In the genomic region with DNA sequence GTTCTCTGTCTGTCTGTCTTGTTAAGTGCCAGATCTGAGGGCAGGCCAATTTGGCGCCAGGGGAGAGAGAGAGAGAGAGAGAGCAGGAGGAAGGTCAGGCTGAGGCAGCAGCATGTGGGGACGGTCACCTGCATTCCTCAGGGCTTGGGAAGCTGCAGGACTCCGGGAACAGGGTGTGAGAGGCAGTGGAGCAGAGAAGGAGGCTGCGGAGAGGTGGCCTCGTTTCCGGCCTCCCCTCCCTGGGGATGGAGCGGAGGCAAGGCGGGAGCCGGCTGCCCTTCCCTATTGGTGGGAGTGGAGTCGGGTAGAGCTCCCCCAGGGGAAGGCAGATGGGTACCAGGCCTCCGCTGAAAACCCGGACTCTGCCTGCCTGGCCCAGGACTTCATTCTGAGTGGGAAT, we compare ENCODE assay signal across 24 cellular contexts. TPM values are rescaled to one million over a fixed set of nuclear protein-coding genes. Genes with fewer than 3 reads are reported as not detected.
A peak's percentile ranks its signal among the peaks of the same experiment; 100 is the strongest.
DNase-seq lines count a peak whose midpoint lies in the region; ATAC-seq, FAIRE-seq and TF ChIP-seq lines count a peak whose summit lies in the region.
"Had no signal": no experiment of that assay in that cellular context is flagged by ENCODE, and none has a peak within 500 bp of the region (broad histone marks: within the 10 kb centered on the region; RNA-seq: fewer than 3 reads in every experiment).

No MANE protein-coding gene starts in this region.

- no peak for TF ChIP-seq POLR2A in H1 (IDR thresholded peaks at IDR 0.05; ENCODE audit: control extremely low read depth in 1 of 2, low read depth in 2 of 2, low read length in 2 of 2)

- no peaks in the 10 kb centered on the region; the same call in 1 of the 2 replicates for H3K23me2 ChIP-seq in H1 (ENCODE audit: low read depth, low read length)

- H3K36me3 ChIP-seq in BE2C (no peaks in the 10 kb centered on the region), H1 (ENCODE audit: control insufficient read depth in 2 of 4, insufficient read depth in 4 of 4, low read length in 3 of 4) (no peaks in the 10 kb centered on the region), muscle layer of duodenum (ENCODE audit: control insufficient read depth in 1 of 2, insufficient read depth in 2 of 2, low read length in 2 of 2) (peaks cover 0 to 7% of the 10 kb centered on the region in 2 donors)
- H3K36me3 ChIP-seq: heart right ventricle, lower lobe of right lung, pancreas, uterus had no signal

- no peak overlapping the region for H2BK20ac ChIP-seq in H1 (ENCODE audit: low read length)

- H3K4ac ChIP-seq in H1 (replicated peaks; ENCODE audit: insufficient read length, low read depth, low read length), result no peak overlapping the region

- H3K9ac ChIP-seq in H1 (replicated peaks in 1 of 4; ENCODE audit: extremely low read depth in 1 of 4, low read depth in 3 of 4, low read length in 3 of 4), result no peak overlapping the region

- no peak for ATAC-seq in GM18858 (IDR thresholded peaks at IDR 0.05; ENCODE audit: unreplicated experiment)
- ATAC-seq: activated CD4-positive, CD25-positive, alpha-beta regulatory T cell treated with anti-CD3 and anti-CD28 coated beads, Interleukin-2, amount 50 U/mL, for 24 hours; activated T-cell treated with anti-CD3 and anti-CD28 coated beads, Interleukin-2, amount 50 U/mL, for 4 hours; heart right ventricle; lower lobe of right lung; pancreas; right cardiac atrium had no signal

- H3K4me2 ChIP-seq in H1 (ENCODE audit: insufficient read depth in 1 of 2, low read depth in 2 of 2, low read length in 2 of 2), result 0 out of 4 replicates have a peak overlapping the region, but pooled peaks of 1 of the 2 experiments have one; percentile 19

- no peak overlapping the region for H4K5ac ChIP-seq in H1 (ENCODE audit: insufficient read length, low read depth, low read length)

- no peak for TF ChIP-seq EP300 in H1 (IDR thresholded peaks at IDR 0.05; ENCODE audit: borderline replicate concordance in 1 of 2, low read depth in 2 of 2, low read length in 2 of 2)

- H3K79me2 ChIP-seq in H1 (ENCODE audit: control insufficient read depth in 1 of 2, insufficient read depth in 2 of 2, low read length in 2 of 2), result peaks cover 0 to 19% of the 10 kb centered on the region in 2 experiments; a peak in 2 of 4 replicates

- no peaks in the 10 kb centered on the region for H3K27me3 ChIP-seq in BE2C
- H3K27me3 ChIP-seq in H1 (replicated peaks in 1 of 4; ENCODE audit: control insufficient read depth in 3 of 4, extremely low read depth in 1 of 4, insufficient read depth in 3 of 4, low read length in 3 of 4), result no peaks in the 10 kb centered on the region
- no peaks in the 10 kb centered on the region for H3K27me3 ChIP-seq in muscle layer of duodenum (ENCODE audit: low read depth, low read length)
- H3K27me3 ChIP-seq: pancreas, uterus had no signal

- peak overlapping the region; percentile 21; the same call in 1 of the 2 replicates for H3K18ac ChIP-seq in H1 (ENCODE audit: extremely low read depth, low read length)

- H3K27ac ChIP-seq in H1 (ENCODE audit: low read depth, low read length) (no peak overlapping the region), muscle layer of duodenum (ENCODE audit: low read length) (peak overlapping the region; percentile 32)
- H3K27ac ChIP-seq: heart right ventricle, lower lobe of right lung, pancreas had no signal

- no peak overlapping the region for H2AFZ ChIP-seq in H1 (ENCODE audit: low read length)

- peak overlapping the region; percentile 8; the same call in 1 of the 2 replicates for H2BK5ac ChIP-seq in H1 (ENCODE audit: low read depth, low read length)

- TF ChIP-seq RAD21 in H1 (IDR thresholded peaks at IDR 0.05 in 1 of 2, conservative IDR thresholded peaks at IDR 0.05 in 1 of 2; ENCODE audit: low read depth in 2 of 2, low read length in 2 of 2), result no peak

- no peak overlapping the region; the same call in 1 of the 2 replicates for H2BK12ac ChIP-seq in H1 (ENCODE audit: low read depth, low read length)

- no peak overlapping the region for H3K23ac ChIP-seq in H1 (ENCODE audit: insufficient read length)

- H4K91ac ChIP-seq in H1 (replicated peaks; ENCODE audit: insufficient read length, low read length), result no peak overlapping the region

- peak; percentile 44 for FAIRE-seq in HTR-8/SVneo (lab: Jason Lieb, UNC)
- no peak for FAIRE-seq in H1 (lab: Jason Lieb, UNC)
- FAIRE-seq: astrocyte, G401.6, pancreas had no signal

- POLR2A ChIA-PET in H1 (lab: Charles Lee; ENCODE audit: partially characterized antibody), result interaction anchor here (0.9 to 7.3 kb wide), 4 partner anchors 8 to 47 kb away, joined by 3 to 67 read pairs (median 9); a partner anchor contains a TSS

- H3K14ac ChIP-seq in H1 (ENCODE audit: insufficient read length), result no peak overlapping the region

- no peaks in the 10 kb centered on the region for H4K20me1 ChIP-seq in H1 (replicated peaks in 1 of 2; ENCODE audit: control insufficient read depth in 1 of 2, insufficient read depth in 2 of 2, low read length in 2 of 2)

- 0 out of 2 replicates have a peak overlapping the region, but pooled peaks have one; percentile 58 for H2AK5ac ChIP-seq in H1 (ENCODE audit: low read depth, low read length)

- DNase-seq in BE2C (peak; percentile 24), HTR-8/SVneo (ENCODE audit: insufficient read length, low spot score) (no peak), H1 (ENCODE audit: low read depth in 1 of 2, low spot score in 2 of 2) (no peak), NCI-H345 treated with DMSO at 0.1 percent for 48 hours (lab: John Stamatoyannopoulos, UW; ENCODE audit: unreplicated experiment) (no peak), middle frontal gyrus (ENCODE audit: extremely low spot score, low spot score) (no peak), dermis blood vessel endothelial cell (no peak)
- DNase-seq: activated naive CD4-positive, alpha-beta T cell treated with anti-CD3 and anti-CD28 coated beads, Interleukin-2, amount 10 ng/mL, durations not matched to agents 7 days and 5 days; activated T-cell treated with anti-CD3 and anti-CD28 coated beads, Interleukin-2, amount 50 U/mL, for 4 hours; CD4-positive, CD25-positive, alpha-beta regulatory T cell; heart right ventricle; lower lobe of right lung; NCI-H1092; NCI-H2081 treated with DMSO at 0.1 percent for 48 hours; NCI-H524; pancreas; right cardiac atrium; RPMI8226; uterus had no signal

- 66% methylated on average over 12 of the region's 12 CpGs; no CpG with 5 or more reads in 1 of the 2 experiments for WGBS in H1 (ENCODE audit: extremely low coverage in 1 of 2, insufficient coverage in 1 of 2, insufficient read length in 1 of 2, insufficient replicate concordance in 2 of 2, low coverage in 1 of 2, low lambda C conversion rate in 2 of 2, missing lambda C conversion rate in 1 of 2), 2 experiments

- H2BK120ac ChIP-seq in H1 (replicated peaks; ENCODE audit: low read depth, low read length), result no peak overlapping the region

- 0 out of 2 replicates have a peak overlapping the region, but pooled peaks have one; percentile 28 for H4K8ac ChIP-seq in H1 (ENCODE audit: extremely low read depth, insufficient read depth, low read length)

- no peak overlapping the region for H2BK15ac ChIP-seq in H1 (ENCODE audit: low read length)

- H3K4me3 ChIP-seq in BE2C (ENCODE audit: low read depth, low read length) (no peak overlapping the region), H1 (ENCODE audit: extremely low read depth in 1 of 4, insufficient read depth in 2 of 4, low read depth in 3 of 4, low read length in 4 of 4) (no peak overlapping the region), muscle layer of duodenum (ENCODE audit: low read depth in 1 of 2, low read length in 2 of 2) (no peak overlapping the region)
- H3K4me3 ChIP-seq: heart right ventricle, lower lobe of right lung, pancreas, uterus had no signal

- CTCF ChIA-PET in H1 (lab: Charles Lee; ENCODE audit: partially characterized antibody), result interaction anchor here (0.6 to 2.5 kb wide), 15 partner anchors 10 to 1626 kb away, joined by 3 to 16 read pairs (median 3); no protein-coding TSS in a partner anchor

- TF ChIP-seq CTCF in BE2C (IDR thresholded peaks at IDR 0.05; ENCODE audit: low read depth, low read length), result no peak
- TF ChIP-seq CTCF in H1 (IDR thresholded peaks at IDR 0.05; ENCODE audit: control extremely low read depth in 1 of 3, insufficient read depth in 1 of 3, low read depth in 1 of 3, low read length in 3 of 3), result no peak

- no peaks in the 10 kb centered on the region; the same call in 1 of the 2 replicates for H3K79me1 ChIP-seq in H1 (ENCODE audit: low read depth, low read length)

- H3K4me1 ChIP-seq in BE2C (peaks cover 12% of the 10 kb centered on the region), H1 (replicated peaks in 1 of 4; ENCODE audit: control insufficient read depth in 3 of 4, insufficient read depth in 4 of 4, low read length in 3 of 4) (peaks cover 7 to 31% (median 13%) of the 10 kb centered on the region in 4 experiments), muscle layer of duodenum (ENCODE audit: control insufficient read depth in 1 of 2, insufficient read depth in 2 of 2, low read length in 2 of 2) (peaks cover 12 to 45% of the 10 kb centered on the region in 2 donors)
- H3K4me1 ChIP-seq: lower lobe of right lung, pancreas, uterus had no signal

- no peaks in the 10 kb centered on the region for H3K9me3 ChIP-seq in BE2C
- H3K9me3 ChIP-seq in H1 (ENCODE audit: insufficient read depth in 2 of 2, low read depth in 1 of 2, low read length in 1 of 2), result no peaks in the 10 kb centered on the region
- no peaks in the 10 kb centered on the region for H3K9me3 ChIP-seq in muscle layer of duodenum (ENCODE audit: control insufficient read depth in 1 of 2, low read length in 2 of 2)
- H3K9me3 ChIP-seq: heart right ventricle, lower lobe of right lung, pancreas, uterus had no signal

- no peak overlapping the region for H3K56ac ChIP-seq in H1 (replicated peaks; ENCODE audit: insufficient read length, low read depth, low read length)

TF ChIP-seq in H1, 55 proteins besides CTCF, POLR2A, EP300 and RAD21 (continues in another document):
- TF ChIP-seq EGR1 (IDR thresholded peaks at IDR 0.05; ENCODE audit: borderline replicate concordance, low read depth, low read length) (0 out of 2 replicates have a peak, but pooled peaks have one; percentile 10), CBX8 (IDR thresholded peaks at IDR 0.05; ENCODE audit: borderline replicate concordance, low read depth, low read length) (no peak), ASH2L (IDR thresholded peaks at IDR 0.05; ENCODE audit: low read length) (peak; percentile 67), RBBP5 (IDR thresholded peaks at IDR 0.05; ENCODE audit: borderline replicate concordance, low read depth, low read length) (0 out of 2 replicates have a peak, but pooled peaks have one; percentile 53)

RNA-seq across cellular contexts. Expression of a gene that starts 9.7 kb away (rescaled TPM):
- 44.4 TPM for polyA plus RNA-seq in BE2C (2012; ENCODE audit: insufficient read depth, insufficient read length, low read depth)
- total RNA-seq in H1 (2021; fragmentation: NEBNext Ultra II Directional; extraction: Animal tissue kit (Norgen Biotek cat#: 25700)), result 20.8 and 24.1 TPM in 2 replicates
- 9.9 and 11.5 TPM in 2 replicates for polyA plus RNA-seq in H1 (2011; rRNA removed)
- polyA plus RNA-seq in H1 (2011; cell fraction: cytosol; rRNA removed), result 15.4 TPM
- 16.9 TPM for polyA plus RNA-seq in H1 (2011; cell fraction: nucleus; rRNA removed)
- 10.4 to 16.3 TPM (median 14.3 TPM) in 4 replicates for polyA plus RNA-seq in H1 (2012, experiment 1 of 2)
- polyA plus RNA-seq in H1 (2012, experiment 2 of 2), result 2.0 TPM
- polyA plus RNA-seq in H1 (2013, experiment 1 of 2), result 15.4 TPM
- 16.5 TPM for polyA plus RNA-seq in H1 (2013, experiment 2 of 2)
- polyA minus RNA-seq in H1 (2011; rRNA and poly(A)+ RNA removed), result 58.8 and 90.8 TPM in 2 replicates
- polyA minus RNA-seq in H1 (2011; cell fraction: cytosol; rRNA and poly(A)+ RNA removed), result 13.3 TPM
- 17.5 TPM for polyA minus RNA-seq in H1 (2011; cell fraction: nucleus; rRNA and poly(A)+ RNA removed)
- 0.17 and 1.3 TPM in 2 replicates for total RNA-seq in dermis blood vessel endothelial cell
- total RNA-seq: HT-29 had no signal
